Comparison of ENCODE assay signal across 8 cellular contexts in genomic region chr9:37902804-37903580, GRCh38. TPM values are rescaled to one million over a fixed set of nuclear protein-coding genes. Genes with fewer than 3 reads are reported as not detected.
DNase-seq lines count a peak whose midpoint lies in the region; ATAC-seq and TF ChIP-seq lines count a peak whose summit lies in the region.

No MANE protein-coding gene starts in this region.

- WGBS in testis, 2 donors: 6 to 7% methylated on average over 14 of the region's 14 CpGs

- peak overlapping the region; percentile 81 to 84 for H3K27ac ChIP-seq in ascending aorta
- peak overlapping the region in 1 of 2 donors; percentile 90 for H3K27ac ChIP-seq in testis

- CTCF ChIA-PET in Calu3 (lab: Charles Lee): no interaction called here

- DNase-seq in Calu3: no peak
- DNase-seq in GM20000 (ENCODE audit: low spot score): peak; percentile 26
- peak; percentile 10 to 48 for DNase-seq in Kasumi-1 (lab: John Stamatoyannopoulos, UW)
- no peak for DNase-seq in ascending aorta (ENCODE audit: low spot score in 2 of 2)
- DNase-seq in kidney tubule cell (ENCODE audit: low spot score): peak; percentile 48
- peak; percentile 25 for DNase-seq in testis
- no peak for DNase-seq in NCI-H187 treated with DMSO at 0.1 percent for 48 hours (lab: John Stamatoyannopoulos, UW)

- H3K4me1 Mint-ChIP-seq in Calu3 (ENCODE audit: low read depth, unreplicated experiment): no peaks in the 10 kb centered on the region

- intact Hi-C loops in Calu3 (cut with micrococcal nuclease; ENCODE audit: unreplicated experiment): no loop called here
- intact Hi-C loops in ascending aorta (cut with DNase I): loop anchor here (5.0 to 10.0 kb wide), 7 partner anchors 118 to 522 kb away; partner anchors contain the start of genes ALDH1B1, EXOSC3, IGFBPL1 and TOMM5
- intact Hi-C loops in testis (cut with DNase I; ENCODE audit: low total_unique reads): loop anchor here (10.0 kb wide), 1 partner anchor 492 kb away; the partner anchor contains the start of gene ALDH1B1

- no peaks in the 10 kb centered on the region for H3K27me3 Mint-ChIP-seq in Calu3 (ENCODE audit: unreplicated experiment)

- H3K4me1 ChIP-seq in ascending aorta (peaks cover 3 to 12% of the 10 kb centered on the region in 2 donors), testis (peaks cover 5% of the 10 kb centered on the region)

- H3K9me3 ChIP-seq in ascending aorta (no peaks in the 10 kb centered on the region), testis (no peaks in the 10 kb centered on the region)

- H3K36me3 Mint-ChIP-seq in Calu3 (ENCODE audit: insufficient read depth, unreplicated experiment): no peaks in the 10 kb centered on the region

- H3K27me3 ChIP-seq in ascending aorta (no peaks in the 10 kb centered on the region), testis (no peaks in the 10 kb centered on the region)

- H3K27ac Mint-ChIP-seq in Calu3 (ENCODE audit: unreplicated experiment): no peak overlapping the region

- peak overlapping the region; percentile 32 for H3K4me3 Mint-ChIP-seq in Calu3 (ENCODE audit: low read depth, unreplicated experiment)

- BruUV-seq in Calu3 (replicated peaks; lab: Mats Ljungman, UMichigan): no TSS peak

- TF ChIP-seq POLR2A in testis (IDR thresholded peaks at IDR 0.05): no peak

- H3K4me3 ChIP-seq in ascending aorta (peak overlapping the region; percentile 88 to 95), testis (peak overlapping the region; percentile 86 to 98)

- no peak for TF ChIP-seq CTCF in Calu3 (IDR thresholded peaks at IDR 0.05; ENCODE audit: unreplicated experiment)
- no peak for TF ChIP-seq CTCF in GM20000 (IDR thresholded peaks at IDR 0.05; ENCODE audit: extremely low read depth, missing control alignments)
- no peak for TF ChIP-seq CTCF in ascending aorta (IDR thresholded peaks at IDR 0.05)
- no peak for TF ChIP-seq CTCF in testis (IDR thresholded peaks at IDR 0.05)

- no peaks in the 10 kb centered on the region for H3K9me3 Mint-ChIP-seq in Calu3 (ENCODE audit: low read depth, unreplicated experiment)

- peaks cover 11 to 15% of the 10 kb centered on the region in 2 donors for H3K36me3 ChIP-seq in ascending aorta
- no peaks in the 10 kb centered on the region for H3K36me3 ChIP-seq in testis (ENCODE audit: low read depth, missing control alignments)

- ATAC-seq in HG03469 (IDR thresholded peaks at IDR 0.05; ENCODE audit: unreplicated experiment): no peak

RNA-seq across cellular contexts. Expression of gene SLC25A51, which starts 0.9 kb away (rescaled TPM):
- total RNA-seq in Calu3 (2022) (9.3 and 10.3 TPM in 2 replicates), ascending aorta (5.9 TPM), testis (10 to 100 TPM; 19.1 to 27.4 TPM)
- 18.4 TPM for polyA plus RNA-seq in testis (ENCODE audit: insufficient read depth, low read depth, low replicate concordance)

Comparison
In these comparisons a context has a peak if more than half of its experiments do, and no peak if none do; other contexts are left out.
1. DNase-seq: peak in GM20000 (single experiment), Kasumi-1 (2 of 2), kidney tubule cell (single experiment) and testis (single experiment); none in Calu3 (single experiment), ascending aorta (0 of 2) and NCI-H187 treated with DMSO at 0.1 percent for 48 hours (single experiment).